ENCODE assay signal across 10 cellular contexts in the genomic region with DNA sequence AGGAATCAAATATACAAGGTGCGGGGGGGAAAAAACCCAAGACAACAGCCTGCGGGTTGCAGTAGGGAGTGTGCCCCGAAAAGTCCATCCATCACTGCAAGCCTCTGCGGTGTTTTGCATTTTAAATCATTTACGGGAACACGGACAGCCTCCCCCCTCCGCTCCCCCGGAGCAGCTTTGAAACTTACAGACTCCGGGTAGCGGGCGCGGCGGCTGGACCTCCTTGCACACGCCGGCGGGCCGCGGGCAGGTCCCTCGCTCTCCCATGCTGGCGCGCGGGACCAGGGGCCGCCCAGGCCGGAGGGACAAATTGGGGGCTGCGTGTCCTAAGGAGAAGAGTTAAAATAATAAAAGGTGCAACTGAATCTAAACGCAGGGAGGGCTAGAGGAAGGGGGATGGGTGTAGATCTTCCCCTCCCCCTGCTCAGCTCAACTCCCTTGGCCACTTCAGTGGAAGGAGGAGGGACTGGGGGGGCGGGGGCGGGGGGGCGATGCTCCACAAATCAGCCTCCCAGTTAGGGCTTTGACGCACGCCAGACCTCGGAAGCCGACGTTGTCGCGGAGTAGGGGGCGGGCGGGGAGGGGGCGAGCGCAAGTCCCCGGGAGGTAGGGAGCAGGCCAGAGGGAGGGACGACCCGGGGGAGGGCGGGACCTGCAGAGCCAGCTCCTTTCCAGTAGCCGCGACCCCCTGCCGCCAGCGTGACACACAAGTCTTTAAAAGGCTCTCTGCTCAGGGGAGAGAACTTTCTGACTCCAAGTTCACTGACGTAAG. TPM values are rescaled to one million over a fixed set of nuclear protein-coding genes. Genes with fewer than 3 reads are reported as not detected.
DNase-seq lines count a peak whose midpoint lies in the region; ATAC-seq, FAIRE-seq and TF ChIP-seq lines count a peak whose summit lies in the region.
"Had no signal": no experiment of that assay in that cellular context is flagged by ENCODE, and none has a peak within 500 bp of the region (broad histone marks: within the 10 kb centered on the region; RNA-seq: fewer than 3 reads in every experiment).

Gene KCNJ8 (minus strand): TSS at position 349 of the 772 bp plus-strand sequence. CDS start 1,090 bp downstream, outside the sequence.

- no peak within 1 kb of the TSS for H2AFZ ChIP-seq in neural cell (ENCODE audit: low read depth, low read length)

- no peaks in the 10 kb centered on the region for H4K20me1 ChIP-seq in neural cell (ENCODE audit: insufficient read depth)

- DNase-seq in DMS 273 (lab: John Stamatoyannopoulos, UW; ENCODE audit: unreplicated experiment) (peak; percentile 4), DMS 273 treated with DMSO at 0.1 percent for 48 hours (lab: John Stamatoyannopoulos, UW) (no peak), T-helper 17 cell (no peak), frontal cortex (ENCODE audit: low spot score in 2 of 2) (peak; percentile 26 to 46), CD14-positive monocyte (ENCODE audit: low spot score) (no peak), OCI-M2 (lab: John Stamatoyannopoulos, UW; ENCODE audit: unreplicated experiment) (no peak), NCI-H2196 (lab: John Stamatoyannopoulos, UW; ENCODE audit: unreplicated experiment) (no peak)

- no peaks in the 10 kb centered on the region for H3K9me3 ChIP-seq in T-helper 17 cell (ENCODE audit: control insufficient read depth, low read length, poor library complexity, severe bottlenecking)
- no peaks in the 10 kb centered on the region for H3K9me3 ChIP-seq in neural cell (ENCODE audit: low read length)

- no peak for FAIRE-seq in frontal cortex (lab: Jason Lieb, UNC)
- FAIRE-seq: A204.1 had no signal

- intact Hi-C loops in CD14-positive monocyte (cut with micrococcal nuclease) = no loop called here

- H3K9ac ChIP-seq in neural cell (ENCODE audit: low read length) = no peak within 1 kb of the TSS

- H3K27ac Mint-ChIP-seq in T-helper 17 cell = no peak within 1 kb of the TSS
- H3K27ac Mint-ChIP-seq in CD14-positive monocyte = no peak within 1 kb of the TSS

- peaks cover 0 to 5% (median 2%) of the 10 kb centered on the region in 7 donors for H3K9me3 Mint-ChIP-seq in CD14-positive monocyte

- H3K36me3 Mint-ChIP-seq in T-helper 17 cell (ENCODE audit: low read depth) = peaks cover 2% of the 10 kb centered on the region
- H3K36me3 Mint-ChIP-seq in CD14-positive monocyte = no peaks in the 10 kb centered on the region

- no peak for TF ChIP-seq EP300 in neural cell (conservative IDR thresholded peaks at IDR 0.05; ENCODE audit: poor library complexity, severe bottlenecking)

- H3K4me3 ChIP-seq in neural cell (ENCODE audit: low read length) = peak within 1 kb of the TSS; percentile 63

- no peaks in the 10 kb centered on the region for H3F3A ChIP-seq in neural cell (ENCODE audit: insufficient read depth, low read length, poor library complexity, severe bottlenecking)

- no peak for TF ChIP-seq RAD21 in neural cell (conservative IDR thresholded peaks at IDR 0.05)

- no peaks in the 10 kb centered on the region for H3K79me2 ChIP-seq in neural cell (replicated peaks; ENCODE audit: insufficient read depth, low read length)

- peak; percentile 44 for ATAC-seq in T-helper 17 cell

- H3K4me1 Mint-ChIP-seq in T-helper 17 cell (peaks cover 12% of the 10 kb centered on the region), CD14-positive monocyte (peaks cover 2% of the 10 kb centered on the region)

- H3K36me3 ChIP-seq in neural cell (ENCODE audit: insufficient read depth, low read length) = no peaks in the 10 kb centered on the region

- no peak within 1 kb of the TSS for H3K27ac ChIP-seq in neural cell (ENCODE audit: low read length)

- H3K9me2 ChIP-seq in neural cell (ENCODE audit: insufficient read depth, low read length) = no peaks in the 10 kb centered on the region

- H3K27me3 ChIP-seq in neural cell (ENCODE audit: insufficient read depth, low read depth, low read length) = peaks cover 5% of the 10 kb centered on the region

- H3K4me2 ChIP-seq in neural cell (ENCODE audit: low read length) = peak within 1 kb of the TSS; percentile 19

- H3K4me3 Mint-ChIP-seq in T-helper 17 cell = peak within 1 kb of the TSS; percentile 78
- peak within 1 kb of the TSS in 1 of 2 donors; percentile 73 for H3K4me3 Mint-ChIP-seq in CD14-positive monocyte

- TF ChIP-seq CTCF in neural cell (IDR thresholded peaks at IDR 0.05; ENCODE audit: poor library complexity, severe bottlenecking) = no peak
- no peak for TF ChIP-seq CTCF in CD14-positive monocyte (IDR thresholded peaks at IDR 0.05)

- H3K27me3 Mint-ChIP-seq in T-helper 17 cell (peaks cover 61% of the 10 kb centered on the region), CD14-positive monocyte (ENCODE audit: low read depth in 3 of 3) (peaks cover 46 to 57% (median 49%) of the 10 kb centered on the region in 3 donors)

TF ChIP-seq in neural cell, 6 proteins besides CTCF, POLR2A, EP300 and RAD21:
- TF ChIP-seq MXI1 (conservative IDR thresholded peaks at IDR 0.05; ENCODE audit: poor library complexity, severe bottlenecking) (no peak), EZH2 (IDR thresholded peaks at IDR 0.05; ENCODE audit: borderline replicate concordance, insufficient read depth, low read length, poor library complexity, severe bottlenecking) (no peak), TAF1 (IDR thresholded peaks at IDR 0.05; ENCODE audit: low read depth) (no peak), SMC3 (conservative IDR thresholded peaks at IDR 0.05; ENCODE audit: poor library complexity) (no peak), POLR2AphosphoS5 (IDR thresholded peaks at IDR 0.05) (no peak)
- TF ChIP-seq, protein P1, sequence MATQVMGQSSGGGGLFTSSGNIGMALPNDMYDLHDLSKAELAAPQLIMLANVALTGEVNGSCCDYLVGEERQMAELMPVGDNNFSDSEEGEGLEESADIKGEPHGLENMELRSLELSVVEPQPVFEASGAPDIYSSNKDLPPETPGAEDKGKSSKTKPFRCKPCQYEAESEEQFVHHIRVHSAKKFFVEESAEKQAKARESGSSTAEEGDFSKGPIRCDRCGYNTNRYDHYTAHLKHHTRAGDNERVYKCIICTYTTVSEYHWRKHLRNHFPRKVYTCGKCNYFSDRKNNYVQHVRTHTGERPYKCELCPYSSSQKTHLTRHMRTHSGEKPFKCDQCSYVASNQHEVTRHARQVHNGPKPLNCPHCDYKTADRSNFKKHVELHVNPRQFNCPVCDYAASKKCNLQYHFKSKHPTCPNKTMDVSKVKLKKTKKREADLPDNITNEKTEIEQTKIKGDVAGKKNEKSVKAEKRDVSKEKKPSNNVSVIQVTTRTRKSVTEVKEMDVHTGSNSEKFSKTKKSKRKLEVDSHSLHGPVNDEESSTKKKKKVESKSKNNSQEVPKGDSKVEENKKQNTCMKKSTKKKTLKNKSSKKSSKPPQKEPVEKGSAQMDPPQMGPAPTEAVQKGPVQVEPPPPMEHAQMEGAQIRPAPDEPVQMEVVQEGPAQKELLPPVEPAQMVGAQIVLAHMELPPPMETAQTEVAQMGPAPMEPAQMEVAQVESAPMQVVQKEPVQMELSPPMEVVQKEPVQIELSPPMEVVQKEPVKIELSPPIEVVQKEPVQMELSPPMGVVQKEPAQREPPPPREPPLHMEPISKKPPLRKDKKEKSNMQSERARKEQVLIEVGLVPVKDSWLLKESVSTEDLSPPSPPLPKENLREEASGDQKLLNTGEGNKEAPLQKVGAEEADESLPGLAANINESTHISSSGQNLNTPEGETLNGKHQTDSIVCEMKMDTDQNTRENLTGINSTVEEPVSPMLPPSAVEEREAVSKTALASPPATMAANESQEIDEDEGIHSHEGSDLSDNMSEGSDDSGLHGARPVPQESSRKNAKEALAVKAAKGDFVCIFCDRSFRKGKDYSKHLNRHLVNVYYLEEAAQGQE (IDR thresholded peaks at IDR 0.05; ENCODE audit: borderline replicate concordance) = no peak

RNA-seq across cellular contexts. Expression of gene KCNJ8, which starts in this region (rescaled TPM):
- total RNA-seq in T-helper 17 cell (not detected), frontal cortex (6.5 TPM)
- polyA plus RNA-seq in neural cell (0.34 TPM in 1 of 2 replicates, not detected in the other), CD14-positive monocyte (not detected)
- polyA minus RNA-seq in neural cell = not detected in 2 replicates
- total RNA-seq: SK-MEL-5 had no signal

Comparison
In these comparisons a context has a peak if more than half of its experiments do, and no peak if none do; other contexts are left out.
1. DNase-seq: peak in DMS 273 (single experiment) and frontal cortex (2 of 2); none in DMS 273 treated with DMSO at 0.1 percent for 48 hours (single experiment), T-helper 17 cell (0 of 3), CD14-positive monocyte (single experiment), OCI-M2 (single experiment) and NCI-H2196 (single experiment).
2. Peak in ATAC-seq in T-helper 17 cell; RNA of the gene not detected or under 1 TPM.